In the genomic region with DNA sequence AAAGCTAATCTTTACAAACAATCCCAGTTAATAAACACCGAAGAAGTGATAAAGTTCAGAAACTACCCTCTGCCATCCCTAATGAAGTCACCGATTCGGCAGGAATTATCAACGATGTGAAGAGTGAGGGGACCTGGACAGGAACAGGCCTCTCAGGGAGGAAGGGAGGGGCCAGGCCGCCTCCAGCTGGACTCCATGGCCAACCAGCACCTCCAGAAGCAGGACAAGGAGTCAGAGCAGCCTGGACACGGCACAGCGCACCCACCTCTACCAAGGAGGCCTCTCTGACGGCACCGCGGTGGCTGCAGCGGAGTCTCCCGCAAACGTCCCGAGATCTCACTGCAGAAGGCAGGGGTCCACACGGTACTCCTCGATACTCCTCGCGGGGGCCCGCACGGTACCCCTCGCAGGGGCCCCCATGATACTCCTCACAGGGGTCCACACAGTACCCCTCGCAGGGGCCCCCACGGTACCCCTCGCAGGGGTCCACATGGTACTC, we compare ENCODE assay signal across 3 cellular contexts.
A peak's percentile ranks its signal among the peaks of the same experiment; 100 is the strongest.
TF ChIP-seq lines count a peak whose summit lies in the region.

No MANE protein-coding gene starts in this region.

TF ChIP-seq in K562, 482 proteins besides CTCF, POLR2A, EP300 and RAD21 (continued from another document):
- TF ChIP-seq RUNX1 (IDR thresholded peaks at IDR 0.05; ENCODE audit: low read depth), result no peak

TF ChIP-seq in liver, 16 proteins besides CTCF, POLR2A, EP300 and RAD21 (continued from another document):
- TF ChIP-seq, protein P1, sequence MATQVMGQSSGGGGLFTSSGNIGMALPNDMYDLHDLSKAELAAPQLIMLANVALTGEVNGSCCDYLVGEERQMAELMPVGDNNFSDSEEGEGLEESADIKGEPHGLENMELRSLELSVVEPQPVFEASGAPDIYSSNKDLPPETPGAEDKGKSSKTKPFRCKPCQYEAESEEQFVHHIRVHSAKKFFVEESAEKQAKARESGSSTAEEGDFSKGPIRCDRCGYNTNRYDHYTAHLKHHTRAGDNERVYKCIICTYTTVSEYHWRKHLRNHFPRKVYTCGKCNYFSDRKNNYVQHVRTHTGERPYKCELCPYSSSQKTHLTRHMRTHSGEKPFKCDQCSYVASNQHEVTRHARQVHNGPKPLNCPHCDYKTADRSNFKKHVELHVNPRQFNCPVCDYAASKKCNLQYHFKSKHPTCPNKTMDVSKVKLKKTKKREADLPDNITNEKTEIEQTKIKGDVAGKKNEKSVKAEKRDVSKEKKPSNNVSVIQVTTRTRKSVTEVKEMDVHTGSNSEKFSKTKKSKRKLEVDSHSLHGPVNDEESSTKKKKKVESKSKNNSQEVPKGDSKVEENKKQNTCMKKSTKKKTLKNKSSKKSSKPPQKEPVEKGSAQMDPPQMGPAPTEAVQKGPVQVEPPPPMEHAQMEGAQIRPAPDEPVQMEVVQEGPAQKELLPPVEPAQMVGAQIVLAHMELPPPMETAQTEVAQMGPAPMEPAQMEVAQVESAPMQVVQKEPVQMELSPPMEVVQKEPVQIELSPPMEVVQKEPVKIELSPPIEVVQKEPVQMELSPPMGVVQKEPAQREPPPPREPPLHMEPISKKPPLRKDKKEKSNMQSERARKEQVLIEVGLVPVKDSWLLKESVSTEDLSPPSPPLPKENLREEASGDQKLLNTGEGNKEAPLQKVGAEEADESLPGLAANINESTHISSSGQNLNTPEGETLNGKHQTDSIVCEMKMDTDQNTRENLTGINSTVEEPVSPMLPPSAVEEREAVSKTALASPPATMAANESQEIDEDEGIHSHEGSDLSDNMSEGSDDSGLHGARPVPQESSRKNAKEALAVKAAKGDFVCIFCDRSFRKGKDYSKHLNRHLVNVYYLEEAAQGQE (IDR thresholded peaks at IDR 0.05), result peak; percentile 28
- peak; percentile 75 for TF ChIP-seq YY1 (IDR thresholded peaks at IDR 0.05)
- TF ChIP-seq SP1 (IDR thresholded peaks at IDR 0.05), result peak; percentile 33
- peak; percentile 41 for TF ChIP-seq TAF1 (conservative IDR thresholded peaks at IDR 0.05)
- no peak for TF ChIP-seq GABPA (IDR thresholded peaks at IDR 0.05 in 1 of 2, conservative IDR thresholded peaks at IDR 0.05 in 1 of 2)
- peak; percentile 19 to 45 for TF ChIP-seq HNF4A (conservative IDR thresholded peaks at IDR 0.05)
TF ChIP-seq in liver: peak in this region for 5.

TF ChIP-seq in GM12891, 5 proteins besides CTCF, POLR2A, EP300 and RAD21 (continued from another document):
- TF ChIP-seq SPI1 (IDR thresholded peaks at IDR 0.05; ENCODE audit: low read depth, low read length) (no peak), POLR2AphosphoS5 (IDR thresholded peaks at IDR 0.05; ENCODE audit: low read depth, low read length) (no peak), TAF1 (IDR thresholded peaks at IDR 0.05; ENCODE audit: low read depth, low read length) (no peak), PAX5 (IDR thresholded peaks at IDR 0.05; ENCODE audit: insufficient read depth, low read length, severe bottlenecking) (no peak)
